In genomic region chr12:19482551-19483109, GRCh38 we compare ENCODE assay signal across 8 cellular contexts. TPM values are rescaled to one million over a fixed set of nuclear protein-coding genes. Genes with fewer than 3 reads are reported as not detected.
A peak's percentile ranks its signal among the peaks of the same experiment; 100 is the strongest.
DNase-seq lines count a peak whose midpoint lies in the region; ATAC-seq and TF ChIP-seq lines count a peak whose summit lies in the region.

No MANE protein-coding gene starts in this region.

- H3K9me3 ChIP-seq in right atrium auricular region (peaks cover 0 to 13% of the 10 kb centered on the region in 2 donors), left lung (peaks cover 0 to 12% of the 10 kb centered on the region in 2 donors)

- peaks cover 2 to 5% of the 10 kb centered on the region in 2 donors for H3K9me3 Mint-ChIP-seq in activated T-cell treated with anti-CD3 and anti-CD28 coated beads, Interleukin-2, amount 50 U/mL, for 72 hours
- peaks cover 18% of the 10 kb centered on the region for H3K9me3 Mint-ChIP-seq in stimulated activated naive CD8-positive, alpha-beta T cell treated with anti-CD3 and anti-CD28 coated beads, Interleukin-15, Interleukin-2, amounts not matched to agents 100 ng/mL and 50 ng/mL, for 24 hours

- no peak for DNase-seq in Right ventricle myocardium inferior (ENCODE audit: missing footprints)
- no peak for DNase-seq in right atrium auricular region (ENCODE audit: low spot score)
- peak; percentile 59 to 70 for DNase-seq in activated T-cell treated with anti-CD3 and anti-CD28 coated beads, Interleukin-2, amount 50 U/mL, for 72 hours
- DNase-seq in left lung, result peak in 1 of 2 donors; percentile 57
- DNase-seq in NCI-H524 (lab: John Stamatoyannopoulos, UW), result no peak
- DNase-seq in OCI-M1 (lab: John Stamatoyannopoulos, UW), result no peak

- H3K27me3 Mint-ChIP-seq in activated T-cell treated with anti-CD3 and anti-CD28 coated beads, Interleukin-2, amount 50 U/mL, for 72 hours (ENCODE audit: low read depth), result no peaks in the 10 kb centered on the region
- H3K27me3 Mint-ChIP-seq in stimulated activated naive CD8-positive, alpha-beta T cell treated with anti-CD3 and anti-CD28 coated beads, Interleukin-15, Interleukin-2, amounts not matched to agents 100 ng/mL and 50 ng/mL, for 24 hours, result no peaks in the 10 kb centered on the region

- H3K27me3 ChIP-seq in right atrium auricular region (no peaks in the 10 kb centered on the region), left lung (no peaks in the 10 kb centered on the region)

- ATAC-seq in Right ventricle myocardium inferior, result peak; percentile 62
- peak; percentile 91 for ATAC-seq in HG03520 (IDR thresholded peaks at IDR 0.05; ENCODE audit: unreplicated experiment)
- ATAC-seq in activated T-cell treated with anti-CD3 and anti-CD28 coated beads, Interleukin-2, amount 50 U/mL, for 72 hours (replicated peaks in 1 of 2), result peak; percentile 95 to 98
- peak; percentile 72 for ATAC-seq in left lung

- intact Hi-C loops in Right ventricle myocardium inferior (cut with DNase I), result no loop called here
- intact Hi-C loops in left lung (cut with DNase I), result no loop called here

- peaks cover 65% of the 10 kb centered on the region for H3K4me1 Mint-ChIP-seq in activated T-cell treated with anti-CD3 and anti-CD28 coated beads, Interleukin-2, amount 50 U/mL, for 72 hours (ENCODE audit: low read depth)
- peaks cover 75% of the 10 kb centered on the region for H3K4me1 Mint-ChIP-seq in stimulated activated naive CD8-positive, alpha-beta T cell treated with anti-CD3 and anti-CD28 coated beads, Interleukin-15, Interleukin-2, amounts not matched to agents 100 ng/mL and 50 ng/mL, for 24 hours (ENCODE audit: low read depth)

- peaks cover 0 to 26% of the 10 kb centered on the region in 2 donors for H3K4me1 ChIP-seq in right atrium auricular region
- H3K4me1 ChIP-seq in left lung, result peaks cover 5 to 15% of the 10 kb centered on the region in 2 donors

- no peak overlapping the region for H3K4me3 ChIP-seq in right atrium auricular region
- H3K4me3 ChIP-seq in left lung, result no peak overlapping the region

- peaks cover 20 to 65% of the 10 kb centered on the region in 2 donors for H3K36me3 Mint-ChIP-seq in activated T-cell treated with anti-CD3 and anti-CD28 coated beads, Interleukin-2, amount 50 U/mL, for 72 hours (ENCODE audit: insufficient read depth in 2 of 2)
- H3K36me3 Mint-ChIP-seq in stimulated activated naive CD8-positive, alpha-beta T cell treated with anti-CD3 and anti-CD28 coated beads, Interleukin-15, Interleukin-2, amounts not matched to agents 100 ng/mL and 50 ng/mL, for 24 hours (ENCODE audit: low read depth), result peaks cover 87% of the 10 kb centered on the region

- peak overlapping the region; percentile 52 to 92 for H3K4me3 Mint-ChIP-seq in activated T-cell treated with anti-CD3 and anti-CD28 coated beads, Interleukin-2, amount 50 U/mL, for 72 hours
- H3K4me3 Mint-ChIP-seq in stimulated activated naive CD8-positive, alpha-beta T cell treated with anti-CD3 and anti-CD28 coated beads, Interleukin-15, Interleukin-2, amounts not matched to agents 100 ng/mL and 50 ng/mL, for 24 hours, result peak overlapping the region; percentile 39

- TF ChIP-seq CTCF in right atrium auricular region (IDR thresholded peaks at IDR 0.05) (no peak), left lung (IDR thresholded peaks at IDR 0.05) (no peak)

- H3K27ac Mint-ChIP-seq in activated T-cell treated with anti-CD3 and anti-CD28 coated beads, Interleukin-2, amount 50 U/mL, for 72 hours, result peak overlapping the region; percentile 76
- H3K27ac Mint-ChIP-seq in stimulated activated naive CD8-positive, alpha-beta T cell treated with anti-CD3 and anti-CD28 coated beads, Interleukin-15, Interleukin-2, amounts not matched to agents 100 ng/mL and 50 ng/mL, for 24 hours, result peak overlapping the region; percentile 80

- H3K27ac ChIP-seq in right atrium auricular region (no peak overlapping the region), left lung (no peak overlapping the region)

- no peaks in the 10 kb centered on the region for H3K36me3 ChIP-seq in right atrium auricular region
- H3K36me3 ChIP-seq in left lung, result peaks cover 0 to 14% of the 10 kb centered on the region in 2 donors

RNA-seq across cellular contexts. Expression of gene AEBP2, which starts 43.3 kb away (rescaled TPM):
- 27.8 TPM for total RNA-seq in Right ventricle myocardium inferior
- 10 to 100 TPM; 14.2 to 15.4 TPM for total RNA-seq in right atrium auricular region
- 10 to 100 TPM; 59.4 to 64.5 TPM for total RNA-seq in activated T-cell treated with anti-CD3 and anti-CD28 coated beads, Interleukin-2, amount 50 U/mL, for 72 hours
- 10 to 100 TPM; 28.2 to 31.5 TPM for total RNA-seq in left lung

Comparison
In these comparisons a context has a peak if more than half of its experiments do, and no peak if none do; other contexts are left out.
1. DNase-seq: peak in activated T-cell treated with anti-CD3 and anti-CD28 coated beads, Interleukin-2, amount 50 U/mL, for 72 hours (2 of 2); none in Right ventricle myocardium inferior (single experiment), right atrium auricular region (single experiment), NCI-H524 (0 of 2) and OCI-M1 (single experiment).
2. Peak in every context shown above with its lines, with median percentiles within 50 percentile points of each other: ATAC-seq.